ENCODE assay signal across 9 cellular contexts in the genomic region with DNA sequence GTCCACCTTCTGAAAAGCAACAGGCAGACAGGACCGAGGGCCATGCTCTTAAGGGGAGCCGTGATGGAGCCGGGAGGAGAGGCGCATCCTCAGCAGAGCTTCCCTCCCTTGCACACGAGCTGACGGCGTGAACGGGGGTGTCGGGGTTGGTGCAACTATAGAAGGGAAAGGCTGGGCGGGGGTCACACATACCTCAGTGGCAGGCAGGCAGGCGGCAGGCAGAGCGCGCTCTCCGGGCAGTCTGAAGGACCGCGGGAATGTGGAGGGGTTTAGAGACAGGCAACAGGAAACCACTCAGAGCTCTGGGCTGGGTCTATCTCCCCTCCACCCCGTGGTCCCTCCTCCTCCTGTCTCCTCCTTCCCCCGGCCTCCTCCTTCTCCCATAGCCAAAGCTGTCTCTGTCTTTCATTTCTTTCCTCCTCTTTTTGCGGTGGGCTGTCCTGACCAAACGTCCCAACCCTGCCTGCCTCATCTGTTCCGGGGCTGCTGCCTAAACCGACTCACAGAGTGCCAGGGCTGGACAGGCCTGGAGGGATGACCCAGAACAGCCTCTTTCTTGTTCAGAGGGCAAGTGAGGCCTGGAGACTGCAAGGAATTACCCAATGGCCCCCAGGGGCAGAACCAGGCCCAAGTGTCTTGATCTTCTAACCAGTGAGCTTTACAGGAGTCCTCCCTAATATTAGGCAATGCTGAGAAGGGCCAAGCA. TPM values are rescaled to one million over a fixed set of nuclear protein-coding genes. Genes with fewer than 3 reads are reported as not detected.
A peak's percentile ranks its signal among the peaks of the same experiment; 100 is the strongest.
DNase-seq lines count a peak whose midpoint lies in the region; ATAC-seq, FAIRE-seq and TF ChIP-seq lines count a peak whose summit lies in the region.
"Had no signal": no experiment of that assay in that cellular context is flagged by ENCODE, and none has a peak within 500 bp of the region (broad histone marks: within the 10 kb centered on the region; RNA-seq: fewer than 3 reads in every experiment).

TSS of gene SPARC (minus strand) at position 243 of the 706 bp plus-strand sequence. CDS start 10,727 bp downstream, outside the sequence.

- H3K4me2 ChIP-seq in BLaER1, result peak within 1 kb of the TSS; percentile 80

- DNase-seq in UCSD-AML1 (lab: John Stamatoyannopoulos, UW; ENCODE audit: unreplicated experiment), result peak; percentile 58
- DNase-seq in fibroblast of pulmonary artery (ENCODE audit: low read depth), result peak; percentile 95
- DNase-seq in myocyte (ENCODE audit: low read depth), result peak; percentile 99
- DNase-seq in urothelium cell line (ENCODE audit: low spot score), result peak; percentile 91
- no peak for DNase-seq in stimulated activated naive CD4-positive, alpha-beta T cell treated with Interleukin-2 at 50 U/mL for 16 hours (lab: John Stamatoyannopoulos, UW)

- no peaks in the 10 kb centered on the region for H4K20me1 ChIP-seq in BLaER1

- H3K9me3 ChIP-seq in BLaER1, result no peaks in the 10 kb centered on the region

- peak within 1 kb of the TSS; percentile 57 for H3K4me3 ChIP-seq in BLaER1
- H3K4me3 ChIP-seq in fibroblast of pulmonary artery (replicated peaks; ENCODE audit: low read depth, low read length), result peak within 1 kb of the TSS; percentile 74

- peak within 1 kb of the TSS; percentile 21; the same call in 1 of the 2 replicates for H3K9ac ChIP-seq in BLaER1

- no peak for FAIRE-seq in urothelium cell line (lab: Jason Lieb, UNC)

- H3K27ac ChIP-seq in BLaER1, result 0 out of 2 replicates have a peak within 1 kb of the TSS, but pooled peaks have one; percentile 20

- H3K27me3 ChIP-seq in BLaER1, result no peaks in the 10 kb centered on the region

- no peak for TF ChIP-seq CTCF in fibroblast of pulmonary artery (IDR thresholded peaks at IDR 0.05; ENCODE audit: low read length, missing control alignments)

- ATAC-seq in GM19372 (IDR thresholded peaks at IDR 0.05; ENCODE audit: low read depth, unreplicated experiment), result peak; percentile 51
- ATAC-seq in HG03521 (IDR thresholded peaks at IDR 0.05; ENCODE audit: unreplicated experiment), result peak; percentile 66

- no peaks in the 10 kb centered on the region for H3K36me3 ChIP-seq in BLaER1

- H3K4me1 ChIP-seq in BLaER1, result peaks cover 14% of the 10 kb centered on the region

RNA-seq across cellular contexts. Expression of gene SPARC, which starts in this region (rescaled TPM):
- total RNA-seq in myocyte, result 4,412 and 4,598 TPM in 2 replicates
- 20,698 TPM for polyA plus RNA-seq in myocyte (2012)
- total RNA-seq: T-helper 2 cell treated with Interferon-gamma antibody and Interleukin-4, amounts not matched to agents 100 ng/mL and 5 ng/mL, for 36 hours had no signal
